In genomic region chr17:65558683-65559311, GRCh38 we compare ENCODE assay signal across 10 cellular contexts. TPM values are rescaled to one million over a fixed set of nuclear protein-coding genes. Genes with fewer than 3 reads are reported as not detected.
DNase-seq lines count a peak whose midpoint lies in the region; ATAC-seq and TF ChIP-seq lines count a peak whose summit lies in the region.
"Had no signal": no experiment of that assay in that cellular context is flagged by ENCODE, and none has a peak within 500 bp of the region (broad histone marks: within the 10 kb centered on the region; RNA-seq: fewer than 3 reads in every experiment).

No MANE protein-coding gene starts in this region.

- peak overlapping the region; percentile 28 for H3K27ac ChIP-seq in CD4-positive, alpha-beta memory T cell (ENCODE audit: low read depth, low read length)
- H3K27ac ChIP-seq in MM.1S (ENCODE audit: low read length): no peak overlapping the region
- H3K27ac ChIP-seq in esophagus (ENCODE audit: low read depth in 2 of 2, low read length in 1 of 2): peak overlapping the region in 1 of 2 donors; percentile 96
- no peak overlapping the region for H3K27ac ChIP-seq in trophoblast cell (ENCODE audit: low read depth, low read length)
- H3K27ac ChIP-seq in gastrocnemius medialis: no peak overlapping the region
- H3K27ac ChIP-seq: neutrophil, vagina had no signal

- peak overlapping the region; percentile 34 for H3K4ac ChIP-seq in trophoblast cell (ENCODE audit: low read depth, low read length)

- no peaks in the 10 kb centered on the region for H3K9me3 ChIP-seq in CD4-positive, alpha-beta memory T cell (ENCODE audit: control insufficient read depth in 1 of 2, low read length in 2 of 2)
- H3K9me3 ChIP-seq in MM.1S (replicated peaks; ENCODE audit: insufficient read depth, low read length) (no peaks in the 10 kb centered on the region), esophagus (ENCODE audit: control insufficient read depth in 2 of 2, insufficient read depth in 1 of 2, low read depth in 1 of 2, low read length in 1 of 2) (no peaks in the 10 kb centered on the region), trophoblast cell (ENCODE audit: insufficient read depth, low read depth, low read length) (peaks cover 1% of the 10 kb centered on the region), MG63 (no peaks in the 10 kb centered on the region), gastrocnemius medialis (no peaks in the 10 kb centered on the region)
- H3K9me3 ChIP-seq: neutrophil, vagina had no signal

- no peak overlapping the region for H2BK5ac ChIP-seq in trophoblast cell (ENCODE audit: low read depth, low read length, poor library complexity)

- in situ Hi-C loops in gastrocnemius medialis (cut with MboI; ENCODE audit: low sequenced_read_pairs in 4 of 4): loop anchor here (5.0 to 25.0 kb wide), 6 partner anchors 101 to 596 kb away; no protein-coding TSS in a partner anchor

- ATAC-seq in GM18858 (IDR thresholded peaks at IDR 0.05; ENCODE audit: unreplicated experiment) (no peak), gastrocnemius medialis (no peak)

- H2AK5ac ChIP-seq in trophoblast cell (ENCODE audit: low read length): no peak overlapping the region

- peaks cover 4% of the 10 kb centered on the region; the same call in 1 of the 2 replicates for H3F3A ChIP-seq in MM.1S (ENCODE audit: insufficient read depth, low read length)

- H3K23ac ChIP-seq in trophoblast cell (ENCODE audit: low read length): no peak overlapping the region

- 10 to 13% methylated on average over 16 to 22 of the region's 22 CpGs for WGBS in esophagus, 2 donors
- no CpG with 5 or more reads among the region's 22 CpGs for WGBS in trophoblast cell (ENCODE audit: extremely low coverage, insufficient coverage, insufficient read length)

- peak overlapping the region; percentile 6 to 63 for H3K4me3 ChIP-seq in CD4-positive, alpha-beta memory T cell (ENCODE audit: low read length in 2 of 2)
- H3K4me3 ChIP-seq in MM.1S (ENCODE audit: low read length): peak overlapping the region; percentile 85
- peak overlapping the region; percentile 63 to 81 for H3K4me3 ChIP-seq in esophagus (ENCODE audit: low read depth in 1 of 2, low read length in 2 of 2)
- H3K4me3 ChIP-seq in trophoblast cell (ENCODE audit: low read depth, low read length): peak overlapping the region; percentile 85
- H3K4me3 ChIP-seq in MG63: no peak overlapping the region
- H3K4me3 ChIP-seq in gastrocnemius medialis: peak overlapping the region in 2 of 4 donors; percentile 72 to 99

- H3K27ac Mint-ChIP-seq in CD4-positive, alpha-beta memory T cell: peak overlapping the region in 6 of 7 donors; percentile 59 to 94 (median 84)

- H3K36me3 Mint-ChIP-seq in CD4-positive, alpha-beta memory T cell: peaks cover 0 to 10% of the 10 kb centered on the region in 2 donors

- DNase-seq in CD4-positive, alpha-beta memory T cell: peak in 3 of 5 donors; percentile 16 to 20 (median 19)
- peak; percentile 13 for DNase-seq in MM.1S
- no peak for DNase-seq in trophoblast cell
- DNase-seq in MG63: no peak
- DNase-seq in iPS-NIHi7 (ENCODE audit: extremely low spot score): no peak
- no peak for DNase-seq in gastrocnemius medialis

- H3K4me1 ChIP-seq in CD4-positive, alpha-beta memory T cell (ENCODE audit: insufficient read depth, low read length): peaks cover 40% of the 10 kb centered on the region
- peaks cover 29% of the 10 kb centered on the region for H3K4me1 ChIP-seq in MM.1S (ENCODE audit: low read length)
- peaks cover 2 to 3% of the 10 kb centered on the region in 2 donors for H3K4me1 ChIP-seq in esophagus (ENCODE audit: control insufficient read depth in 2 of 2, insufficient read depth in 2 of 2, low read length in 1 of 2)
- peaks cover 12 to 23% of the 10 kb centered on the region in 2 experiments for H3K4me1 ChIP-seq in trophoblast cell (ENCODE audit: control insufficient read depth in 1 of 2, insufficient read depth in 2 of 2, low read length in 2 of 2)
- H3K4me1 ChIP-seq in gastrocnemius medialis: peaks cover 31 to 46% of the 10 kb centered on the region in 2 donors

- no peaks in the 10 kb centered on the region for H3K9me2 ChIP-seq in MM.1S (replicated peaks; ENCODE audit: insufficient read depth, low read length)

- no peak overlapping the region for H2AFZ ChIP-seq in MM.1S (ENCODE audit: low read length)
- no peak overlapping the region for H2AFZ ChIP-seq in trophoblast cell (ENCODE audit: insufficient read depth, low read length, poor library complexity)

- H4K91ac ChIP-seq in trophoblast cell (ENCODE audit: low read depth, low read length): no peak overlapping the region

- H3K9ac ChIP-seq in MM.1S (ENCODE audit: low read length) (peak overlapping the region; percentile 85; the same call in 1 of the 2 replicates), trophoblast cell (ENCODE audit: low read length) (no peak overlapping the region)

- H3K79me1 ChIP-seq in trophoblast cell (ENCODE audit: low read length): peaks cover 16% of the 10 kb centered on the region

- peak in 1 of 2 donors; percentile 56 for TF ChIP-seq POLR2A in gastrocnemius medialis (IDR thresholded peaks at IDR 0.05)

- no peak overlapping the region for H4K8ac ChIP-seq in trophoblast cell (ENCODE audit: low read depth, low read length)

- POLR2A ChIA-PET in CD4-positive, alpha-beta memory T cell (lab: Charles Lee; ENCODE audit: partially characterized antibody): interaction anchor here (0.8 to 1.9 kb wide), 5 partner anchors 9 to 192 kb away, joined by 5 to 7 read pairs (median 5); no protein-coding TSS in a partner anchor

- H4K20me1 ChIP-seq in MM.1S (ENCODE audit: insufficient read depth, low read length): no peaks in the 10 kb centered on the region

- intact Hi-C loops in CD4-positive, alpha-beta memory T cell (cut with micrococcal nuclease): no loop called here
- intact Hi-C loops in gastrocnemius medialis (cut with DNase I; ENCODE audit: low total_unique reads): loop anchor here (5.0 to 10.0 kb wide), 3 partner anchors 261 to 1119 kb away; partner anchors contain the start of gene GNA13

- no peaks in the 10 kb centered on the region for H3K27me3 Mint-ChIP-seq in CD4-positive, alpha-beta memory T cell

- H3K79me2 ChIP-seq in MM.1S (ENCODE audit: low read length) (no peaks in the 10 kb centered on the region; the same call in 1 of the 2 replicates), trophoblast cell (ENCODE audit: control insufficient read depth, insufficient read depth, low read length, poor library complexity) (peaks cover 12% of the 10 kb centered on the region)

- H3K14ac ChIP-seq in trophoblast cell (ENCODE audit: low read length): peak overlapping the region; percentile 24

- H3K18ac ChIP-seq in trophoblast cell (ENCODE audit: low read length): no peak overlapping the region

- H3K27me3 ChIP-seq in CD4-positive, alpha-beta memory T cell (ENCODE audit: insufficient read depth, low read length): no peaks in the 10 kb centered on the region
- H3K27me3 ChIP-seq in MM.1S (replicated peaks; ENCODE audit: insufficient read depth, low read length): no peaks in the 10 kb centered on the region
- H3K27me3 ChIP-seq in esophagus (ENCODE audit: control insufficient read depth in 1 of 2, insufficient read depth in 2 of 2, low read length in 2 of 2): no peaks in the 10 kb centered on the region
- H3K27me3 ChIP-seq in trophoblast cell (ENCODE audit: insufficient read depth, low read length): no peaks in the 10 kb centered on the region
- H3K27me3 ChIP-seq in MG63: no peaks in the 10 kb centered on the region
- no peaks in the 10 kb centered on the region for H3K27me3 ChIP-seq in gastrocnemius medialis
- H3K27me3 ChIP-seq: neutrophil, vagina had no signal

- TF ChIP-seq CTCF in MM.1S (IDR thresholded peaks at IDR 0.05; ENCODE audit: low read length) (no peak), gastrocnemius medialis (IDR thresholded peaks at IDR 0.05 in 4 of 5, conservative IDR thresholded peaks at IDR 0.05 in 1 of 5) (no peak)

- H3K36me3 ChIP-seq in CD4-positive, alpha-beta memory T cell (ENCODE audit: insufficient read depth, low read length): no peaks in the 10 kb centered on the region
- no peaks in the 10 kb centered on the region for H3K36me3 ChIP-seq in MM.1S (replicated peaks; ENCODE audit: insufficient read depth, low read length)
- H3K36me3 ChIP-seq in esophagus (ENCODE audit: control insufficient read depth in 2 of 2, insufficient read depth in 2 of 2, low read length in 1 of 2): no peaks in the 10 kb centered on the region
- H3K36me3 ChIP-seq in trophoblast cell (ENCODE audit: control insufficient read depth in 1 of 2, insufficient read depth in 2 of 2, low read length in 2 of 2): peaks cover 11 to 15% of the 10 kb centered on the region in 2 experiments
- H3K36me3 ChIP-seq in MG63: peaks cover 13% of the 10 kb centered on the region
- H3K36me3 ChIP-seq in gastrocnemius medialis: no peaks in the 10 kb centered on the region
- H3K36me3 ChIP-seq: neutrophil, vagina had no signal

- no peak overlapping the region for H2BK12ac ChIP-seq in trophoblast cell (ENCODE audit: low read length)

- CTCF ChIA-PET in CD4-positive, alpha-beta memory T cell (lab: Charles Lee; ENCODE audit: partially characterized antibody): interaction anchor here (1.0 to 2.2 kb wide), 7 partner anchors 8 to 265 kb away, joined by 3 to 12 read pairs (median 4); no protein-coding TSS in a partner anchor

- H3K4me2 ChIP-seq in MM.1S (ENCODE audit: low read depth, low read length) (peak overlapping the region; percentile 76), trophoblast cell (ENCODE audit: low read length) (peak overlapping the region; percentile 75)

- H3K4me1 Mint-ChIP-seq in CD4-positive, alpha-beta memory T cell: peaks cover 15 to 24% (median 19%) of the 10 kb centered on the region in 4 donors

- H4K12ac ChIP-seq in trophoblast cell (ENCODE audit: low read depth, low read length): no peak overlapping the region

- no peak overlapping the region for H3K4me3 Mint-ChIP-seq in CD4-positive, alpha-beta memory T cell

- no peak overlapping the region for H2BK120ac ChIP-seq in trophoblast cell (ENCODE audit: insufficient read depth, low read length, poor library complexity)

- no peaks in the 10 kb centered on the region for H3K9me3 Mint-ChIP-seq in CD4-positive, alpha-beta memory T cell

RNA-seq across cellular contexts. Expression of gene AXIN2, which starts 2.7 kb away (rescaled TPM):
- 10 to 100 TPM; 30.1 to 30.3 TPM for total RNA-seq in CD4-positive, alpha-beta memory T cell
- 10 to 100 TPM in 1 of 2 donors, 1 to 10 TPM in 1; 3.4 to 11.8 TPM for polyA plus RNA-seq in CD4-positive, alpha-beta memory T cell
- 1 to 10 TPM; 1.8 to 2.7 TPM for polyA plus RNA-seq in esophagus
- 35.5 and 36.3 TPM in 2 replicates for polyA plus RNA-seq in trophoblast cell (2013)
- 2.6 and 9.0 TPM in 2 replicates for total RNA-seq in MG63 (2014; rRNA removed; shearing (Covaris generic); ENCODE audit: low replicate concordance)
- total RNA-seq in gastrocnemius medialis: 10 to 100 TPM in 3 of 4 donors, 1 to 10 TPM in 1; 9.9 to 27.2 (median 17.9) TPM

Comparison
In these comparisons a context has a peak if more than half of its experiments do, and no peak if none do; other contexts are left out.
1. DNase-seq: peak in CD4-positive, alpha-beta memory T cell (3 of 5) and MM.1S (single experiment); none in trophoblast cell (0 of 2), MG63 (single experiment), iPS-NIHi7 (single experiment) and gastrocnemius medialis (0 of 2).